Comparison of ENCODE assay signal across 20 cellular contexts in the genomic region with DNA sequence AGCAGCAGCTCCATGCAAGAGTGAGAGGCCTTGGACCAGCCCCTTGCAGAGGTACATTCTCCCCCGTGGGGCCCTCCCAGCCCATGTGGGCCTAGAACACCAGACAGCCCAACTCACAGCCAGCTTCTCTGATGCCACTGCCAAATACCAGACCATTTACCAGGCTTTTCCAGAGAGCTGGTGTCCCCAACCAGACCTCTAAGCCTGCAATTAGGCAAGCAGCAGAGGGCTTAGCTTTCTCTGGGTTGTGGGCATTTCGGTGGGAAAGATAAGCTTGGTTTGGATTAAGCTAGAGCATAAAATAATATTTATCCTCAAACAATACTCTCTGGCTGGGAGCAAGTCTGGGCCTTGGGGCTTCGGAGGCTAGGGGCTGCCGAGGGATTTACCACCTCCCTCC.
DNase-seq lines count a peak whose midpoint lies in the region; ATAC-seq, FAIRE-seq and TF ChIP-seq lines count a peak whose summit lies in the region.
"Had no signal": no experiment of that assay in that cellular context is flagged by ENCODE, and none has a peak within 500 bp of the region (broad histone marks: within the 10 kb centered on the region; RNA-seq: fewer than 3 reads in every experiment).

No MANE protein-coding gene starts in this region.

- no peak overlapping the region for H2BK15ac ChIP-seq in mesendoderm (replicated peaks; ENCODE audit: low read depth)

- no peak for FAIRE-seq in D721Med (lab: Jason Lieb, UNC)
- FAIRE-seq: G401.6, GM12891, GM19239, HepG2 had no signal

- BruUV-seq in Calu3 (replicated peaks; lab: Mats Ljungman, UMichigan): no TSS peak

- H2BK120ac ChIP-seq in mesendoderm (ENCODE audit: low read depth, low read length): no peak overlapping the region

- peak overlapping the region; percentile 2 for H3K23ac ChIP-seq in mesendoderm (ENCODE audit: low read length)

- H3K56ac ChIP-seq in mesendoderm (ENCODE audit: low read length): peak overlapping the region; percentile 19

- H3K4me1 Mint-ChIP-seq in Calu3 (ENCODE audit: low read depth, unreplicated experiment): no peaks in the 10 kb centered on the region

- CTCF ChIA-PET in Calu3 (lab: Charles Lee): no interaction called here

- no peak overlapping the region for H3K27ac Mint-ChIP-seq in Calu3 (ENCODE audit: unreplicated experiment)
- H3K27ac Mint-ChIP-seq: CD4-positive, alpha-beta T cell; GM23338; HFFc6 had no signal

- H4K5ac ChIP-seq in mesendoderm (ENCODE audit: low read length): no peak overlapping the region

- H2BK5ac ChIP-seq in mesendoderm (ENCODE audit: low read length): no peak overlapping the region

- H3K4me3 ChIP-seq in WERI-Rb-1 (ENCODE audit: low read depth, low read length): no peak overlapping the region
- no peak overlapping the region for H3K4me3 ChIP-seq in mesendoderm (ENCODE audit: low read length)
- H3K4me3 ChIP-seq in retinal pigment epithelial cell (ENCODE audit: low read length): no peak overlapping the region
- H3K4me3 ChIP-seq: GM23338 had no signal

- H3K18ac ChIP-seq in mesendoderm (ENCODE audit: low read length): no peak overlapping the region

- H3K36me3 ChIP-seq in WERI-Rb-1 (no peaks in the 10 kb centered on the region; the same call in 1 of the 2 replicates), mesendoderm (ENCODE audit: control insufficient read depth, insufficient read depth, low read length) (no peaks in the 10 kb centered on the region)

- WGBS in mesendoderm (ENCODE audit: extremely low coverage, insufficient coverage, low lambda C conversion rate): no CpG with 5 or more reads among the region's 4 CpGs

- H3K4ac ChIP-seq in mesendoderm (ENCODE audit: low read depth, low read length): no peak overlapping the region

- no peaks in the 10 kb centered on the region for H3K79me2 ChIP-seq in mesendoderm (ENCODE audit: control insufficient read depth, insufficient read depth, low read length)

- H3K9me3 Mint-ChIP-seq in Calu3 (ENCODE audit: low read depth, unreplicated experiment): no peaks in the 10 kb centered on the region
- H3K9me3 Mint-ChIP-seq: CD4-positive, alpha-beta T cell; GM23338; HFFc6 had no signal

- no peaks in the 10 kb centered on the region for H3K36me3 Mint-ChIP-seq in Calu3 (ENCODE audit: insufficient read depth, unreplicated experiment)

- TF ChIP-seq CTCF in D721Med (IDR thresholded peaks at IDR 0.05; ENCODE audit: insufficient read depth, missing control alignments) (no peak), WERI-Rb-1 (IDR thresholded peaks at IDR 0.05; ENCODE audit: low read depth, low read length) (no peak), retinal pigment epithelial cell (conservative IDR thresholded peaks at IDR 0.05; ENCODE audit: low read depth, low read length) (no peak), Calu3 (IDR thresholded peaks at IDR 0.05; ENCODE audit: unreplicated experiment) (no peak)

- peaks cover 5% of the 10 kb centered on the region for H3K4me1 ChIP-seq in mesendoderm (ENCODE audit: control insufficient read depth, low read depth, low read length)
- H3K4me1 ChIP-seq: Caco-2 had no signal

- H3K9me3 ChIP-seq in WERI-Rb-1 (ENCODE audit: severe bottlenecking): peaks cover 4% of the 10 kb centered on the region
- H3K9me3 ChIP-seq: Caco-2 had no signal

- H2AK5ac ChIP-seq in mesendoderm (ENCODE audit: low read length): no peak overlapping the region

- 0 out of 2 replicates have a peak overlapping the region, but pooled peaks have one; percentile 11 for H3K27ac ChIP-seq in WERI-Rb-1
- no peak overlapping the region for H3K27ac ChIP-seq in mesendoderm (ENCODE audit: low read depth, low read length)
- H3K27ac ChIP-seq: C4-2B had no signal

- no peaks in the 10 kb centered on the region for H3K79me1 ChIP-seq in mesendoderm (ENCODE audit: low read length)

- peaks cover 26% of the 10 kb centered on the region for H3K27me3 Mint-ChIP-seq in Calu3 (ENCODE audit: unreplicated experiment)
- H3K27me3 Mint-ChIP-seq: CD4-positive, alpha-beta T cell had no signal

- ATAC-seq in HG03571 (IDR thresholded peaks at IDR 0.05; ENCODE audit: unreplicated experiment): no peak
- ATAC-seq: GM23338, HCT116, HepG2 had no signal

- no peak overlapping the region for H3K4me2 ChIP-seq in mesendoderm (ENCODE audit: low read length)
- H3K4me2 ChIP-seq: GM23338 had no signal

- no peak overlapping the region for H3K9ac ChIP-seq in mesendoderm (ENCODE audit: low read length)

- no peak overlapping the region for H4K8ac ChIP-seq in mesendoderm (ENCODE audit: low read depth, low read length)

- H3K4me3 Mint-ChIP-seq in Calu3 (ENCODE audit: low read depth, unreplicated experiment): no peak overlapping the region
- H3K4me3 Mint-ChIP-seq: CD4-positive, alpha-beta T cell; GM23338; HFFc6 had no signal

- H3K27me3 ChIP-seq in WERI-Rb-1 (ENCODE audit: insufficient read depth, low read depth, severe bottlenecking): no peaks in the 10 kb centered on the region
- no peaks in the 10 kb centered on the region for H3K27me3 ChIP-seq in mesendoderm (ENCODE audit: insufficient read depth, low read length, poor library complexity)

- peak; percentile 72 for DNase-seq in D721Med (ENCODE audit: insufficient read length, low spot score)
- DNase-seq in WERI-Rb-1: peak; percentile 36
- DNase-seq in mesendoderm: no peak
- DNase-seq in retinal pigment epithelial cell (ENCODE audit: low read depth): peak; percentile 30
- DNase-seq in Calu3: no peak
- no peak for DNase-seq in NCI-H1417 (lab: John Stamatoyannopoulos, UW)
- DNase-seq: Caco-2; CD4-positive, alpha-beta T cell; DMS 273 treated with DMSO at 0.1 percent for 48 hours; H7; HFFc6; KG1 had no signal

- intact Hi-C loops in Calu3 (cut with micrococcal nuclease; ENCODE audit: unreplicated experiment): no loop called here

Comparison
In these comparisons a context has a peak if more than half of its experiments do, and no peak if none do; other contexts are left out.
1. DNase-seq: peak in D721Med (single experiment), WERI-Rb-1 (single experiment) and retinal pigment epithelial cell (single experiment); none in mesendoderm (single experiment), Calu3 (single experiment) and NCI-H1417 (0 of 3).